In the genomic region with DNA sequence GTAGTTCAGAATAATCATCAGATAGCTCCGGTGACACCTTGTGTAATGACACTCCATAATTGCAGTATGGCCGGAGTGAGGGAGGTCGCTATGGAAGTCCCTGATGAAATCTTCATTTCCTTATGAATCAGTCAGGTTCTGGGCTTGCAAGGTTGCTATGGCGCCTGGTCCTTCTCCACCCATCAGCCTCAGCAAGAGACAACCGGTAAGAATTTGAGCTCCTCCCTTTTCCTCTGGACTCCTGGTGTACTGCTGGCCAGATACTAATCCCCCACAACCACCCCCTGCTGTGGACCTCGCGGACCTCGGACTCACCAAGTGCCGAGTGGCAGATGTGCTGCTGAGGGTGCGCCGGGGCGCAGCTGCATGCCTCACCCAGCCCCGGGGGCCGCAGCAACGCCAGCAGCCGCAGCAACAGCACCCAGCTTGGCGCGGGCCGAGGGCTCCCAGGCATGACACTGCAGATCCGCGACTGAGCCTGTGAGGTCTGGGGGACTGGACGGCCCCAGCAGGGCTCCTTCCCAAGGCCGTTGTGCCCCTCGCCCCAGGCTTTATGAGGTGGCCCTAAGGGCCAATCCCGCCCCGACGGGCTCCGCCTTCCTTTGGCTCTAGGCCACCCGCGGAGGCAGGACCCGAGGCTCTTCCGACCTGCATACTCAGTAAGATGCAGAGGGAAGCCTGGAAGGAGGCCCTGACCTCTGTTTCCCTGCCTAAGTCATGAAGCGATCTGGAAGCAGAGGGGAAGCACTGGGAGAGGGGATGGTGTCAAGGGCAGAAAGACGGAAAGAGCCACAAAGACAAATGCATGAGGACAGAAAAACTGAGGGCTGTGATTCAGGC, we compare ENCODE assay signal across 9 cellular contexts. TPM values are rescaled to one million over a fixed set of nuclear protein-coding genes. Genes with fewer than 3 reads are reported as not detected.
DNase-seq lines count a peak whose midpoint lies in the region; ATAC-seq and TF ChIP-seq lines count a peak whose summit lies in the region.
"Had no signal": no experiment of that assay in that cellular context is flagged by ENCODE, and none has a peak within 500 bp of the region (broad histone marks: within the 10 kb centered on the region; RNA-seq: fewer than 3 reads in every experiment).

A gene (minus strand): TSS at position 526 of the 840 bp plus-strand sequence. CDS start 72 bp downstream, at position 454.

- H3K27ac Mint-ChIP-seq in activated CD8-positive, alpha-beta T cell treated with anti-CD3 and anti-CD28 coated beads for 36 hours: no peak within 1 kb of the TSS
- H3K27ac Mint-ChIP-seq in activated CD8-positive, alpha-beta T cell treated with anti-CD3 and anti-CD28 coated beads, Interleukin-2, amount 10 ng/mL, durations not matched to agents 7 days and 5 days: no peak within 1 kb of the TSS
- H3K27ac Mint-ChIP-seq in type B pancreatic cell: peak within 1 kb of the TSS; percentile 42

- intact Hi-C loops in activated CD8-positive, alpha-beta T cell treated with anti-CD3 and anti-CD28 coated beads for 36 hours (cut with micrococcal nuclease): no loop called here
- intact Hi-C loops in dorsolateral prefrontal cortex (cut with DNase I): no loop called here
- intact Hi-C loops in lower lobe of right lung (cut with DNase I): no loop called here
- intact Hi-C loops in OCI-LY7 (cut with micrococcal nuclease; ENCODE audit: unreplicated experiment): no loop called here

- H3K36me3 ChIP-seq in lower lobe of right lung: no peaks in the 10 kb centered on the region
- no peaks in the 10 kb centered on the region for H3K36me3 ChIP-seq in OCI-LY7 (ENCODE audit: insufficient read depth, low read length)

- H3K4me3 Mint-ChIP-seq in activated CD8-positive, alpha-beta T cell treated with anti-CD3 and anti-CD28 coated beads for 36 hours: peak within 1 kb of the TSS; percentile 1
- H3K4me3 Mint-ChIP-seq in activated CD8-positive, alpha-beta T cell treated with anti-CD3 and anti-CD28 coated beads, Interleukin-2, amount 10 ng/mL, durations not matched to agents 7 days and 5 days: no peak within 1 kb of the TSS
- peak within 1 kb of the TSS; percentile 76 for H3K4me3 Mint-ChIP-seq in type B pancreatic cell

- no peaks in the 10 kb centered on the region for H3K9me3 ChIP-seq in lower lobe of right lung
- H3K9me3 ChIP-seq in OCI-LY7 (ENCODE audit: low read length): no peaks in the 10 kb centered on the region

- H3K4me2 ChIP-seq in OCI-LY7 (ENCODE audit: low read length): no peak within 1 kb of the TSS

- no TSS peak for BruUV-seq in OCI-LY7 (replicated peaks; lab: Mats Ljungman, UMichigan)

- CTCF ChIA-PET in activated CD8-positive, alpha-beta T cell treated with anti-CD3 and anti-CD28 coated beads for 36 hours (lab: Charles Lee): interaction anchor here (1.0 kb wide), 1 partner anchor 18 kb away, joined by 5 read pairs; no protein-coding TSS in a partner anchor
- CTCF ChIA-PET in activated CD8-positive, alpha-beta T cell treated with anti-CD3 and anti-CD28 coated beads, Interleukin-2, amount 10 ng/mL, durations not matched to agents 7 days and 5 days (lab: Charles Lee): interaction anchor here (1.8 kb wide), 1 partner anchor 321 kb away, joined by 4 read pairs; no protein-coding TSS in a partner anchor
- CTCF ChIA-PET in OCI-LY7 (lab: Charles Lee; ENCODE audit: unreplicated experiment): no interaction called here

- H3K27me3 ChIP-seq in dorsolateral prefrontal cortex (no peaks in the 10 kb centered on the region), lower lobe of right lung (ENCODE audit: low read depth) (peaks cover 13% of the 10 kb centered on the region)

- no peaks in the 10 kb centered on the region for H3K79me2 ChIP-seq in OCI-LY7 (ENCODE audit: insufficient read depth, low read depth, low read length)

- H3K27me3 Mint-ChIP-seq in activated CD8-positive, alpha-beta T cell treated with anti-CD3 and anti-CD28 coated beads for 36 hours: peaks cover 18% of the 10 kb centered on the region
- peaks cover 17% of the 10 kb centered on the region for H3K27me3 Mint-ChIP-seq in activated CD8-positive, alpha-beta T cell treated with anti-CD3 and anti-CD28 coated beads, Interleukin-2, amount 10 ng/mL, durations not matched to agents 7 days and 5 days (ENCODE audit: low read depth)
- H3K27me3 Mint-ChIP-seq in type B pancreatic cell: peaks cover 33% of the 10 kb centered on the region

- DNase-seq in activated CD8-positive, alpha-beta T cell treated with anti-CD3 and anti-CD28 coated beads for 36 hours: no peak
- DNase-seq in activated CD8-positive, alpha-beta T cell treated with anti-CD3 and anti-CD28 coated beads, Interleukin-2, amount 10 ng/mL, durations not matched to agents 7 days and 5 days: no peak
- DNase-seq in dorsolateral prefrontal cortex: no peak
- peak; percentile 46 for DNase-seq in lower lobe of right lung
- peak; percentile 71 for DNase-seq in type B pancreatic cell (ENCODE audit: extremely low spot score, unreplicated experiment)
- DNase-seq in OCI-LY7 (ENCODE audit: low spot score): no peak
- DNase-seq in 8988T: no peak
- DNase-seq: MM.1S had no signal

- no peaks in the 10 kb centered on the region for H4K20me1 ChIP-seq in OCI-LY7 (ENCODE audit: insufficient read depth, low read length)

- peaks cover 16% of the 10 kb centered on the region for H3K4me1 Mint-ChIP-seq in activated CD8-positive, alpha-beta T cell treated with anti-CD3 and anti-CD28 coated beads for 36 hours (ENCODE audit: low read depth)
- no peaks in the 10 kb centered on the region for H3K4me1 Mint-ChIP-seq in activated CD8-positive, alpha-beta T cell treated with anti-CD3 and anti-CD28 coated beads, Interleukin-2, amount 10 ng/mL, durations not matched to agents 7 days and 5 days (ENCODE audit: low read depth)
- peaks cover 14% of the 10 kb centered on the region for H3K4me1 Mint-ChIP-seq in type B pancreatic cell (ENCODE audit: unreplicated experiment)

- H3K36me3 Mint-ChIP-seq in activated CD8-positive, alpha-beta T cell treated with anti-CD3 and anti-CD28 coated beads for 36 hours (ENCODE audit: low read depth): no peaks in the 10 kb centered on the region
- no peaks in the 10 kb centered on the region for H3K36me3 Mint-ChIP-seq in activated CD8-positive, alpha-beta T cell treated with anti-CD3 and anti-CD28 coated beads, Interleukin-2, amount 10 ng/mL, durations not matched to agents 7 days and 5 days (ENCODE audit: low read depth)
- H3K36me3 Mint-ChIP-seq in type B pancreatic cell: no peaks in the 10 kb centered on the region

- no peaks in the 10 kb centered on the region for H3K9me3 Mint-ChIP-seq in activated CD8-positive, alpha-beta T cell treated with anti-CD3 and anti-CD28 coated beads for 36 hours
- H3K9me3 Mint-ChIP-seq in activated CD8-positive, alpha-beta T cell treated with anti-CD3 and anti-CD28 coated beads, Interleukin-2, amount 10 ng/mL, durations not matched to agents 7 days and 5 days (ENCODE audit: insufficient read depth): no peaks in the 10 kb centered on the region
- no peaks in the 10 kb centered on the region for H3K9me3 Mint-ChIP-seq in type B pancreatic cell

- TF ChIP-seq CTCF in activated CD8-positive, alpha-beta T cell treated with anti-CD3 and anti-CD28 coated beads for 36 hours (IDR thresholded peaks at IDR 0.05): no peak
- TF ChIP-seq CTCF in dorsolateral prefrontal cortex (IDR thresholded peaks at IDR 0.05 in 54 of 56, conservative IDR thresholded peaks at IDR 0.05 in 2 of 56; ENCODE audit: low read depth in 1 of 56, partially characterized antibody in 56 of 56) (no peak), lower lobe of right lung (IDR thresholded peaks at IDR 0.05) (no peak), type B pancreatic cell (conservative IDR thresholded peaks at IDR 0.05) (no peak), OCI-LY7 (conservative IDR thresholded peaks at IDR 0.05; ENCODE audit: low read length) (no peak)

- H3K9me2 ChIP-seq in OCI-LY7 (ENCODE audit: insufficient read depth, low read length): no peaks in the 10 kb centered on the region

- H3K4me1 ChIP-seq in lower lobe of right lung (no peaks in the 10 kb centered on the region), OCI-LY7 (ENCODE audit: insufficient read depth, low read length, poor library complexity, severe bottlenecking) (no peaks in the 10 kb centered on the region)

- H3K27ac ChIP-seq in dorsolateral prefrontal cortex: peak within 1 kb of the TSS in 43 of 59 donors; percentile 17 to 85 (median 53)
- no peak within 1 kb of the TSS for H3K27ac ChIP-seq in lower lobe of right lung
- H3K27ac ChIP-seq in OCI-LY7 (ENCODE audit: low read depth, low read length, poor library complexity, severe bottlenecking): no peak within 1 kb of the TSS

- POLR2A ChIA-PET in activated CD8-positive, alpha-beta T cell treated with anti-CD3 and anti-CD28 coated beads for 36 hours (lab: Charles Lee): interaction anchor here (0.5 to 0.8 kb wide), 2 partner anchors 91 to 107 kb away, joined by 3 read pairs; no protein-coding TSS in a partner anchor
- POLR2A ChIA-PET in activated CD8-positive, alpha-beta T cell treated with anti-CD3 and anti-CD28 coated beads, Interleukin-2, amount 10 ng/mL, durations not matched to agents 7 days and 5 days (lab: Charles Lee): no interaction called here
- POLR2A ChIA-PET in OCI-LY7 (lab: Charles Lee): no interaction called here

- no peak for ATAC-seq in activated CD8-positive, alpha-beta T cell treated with anti-CD3 and anti-CD28 coated beads for 36 hours
- ATAC-seq in activated CD8-positive, alpha-beta T cell treated with anti-CD3 and anti-CD28 coated beads, Interleukin-2, amount 10 ng/mL, durations not matched to agents 7 days and 5 days: no peak
- ATAC-seq in lower lobe of right lung (peak; percentile 58 to 64), HG03432 (IDR thresholded peaks at IDR 0.05; ENCODE audit: unreplicated experiment) (no peak)

- H2AFZ ChIP-seq in OCI-LY7 (ENCODE audit: low read length): no peak within 1 kb of the TSS

- H3K4me3 ChIP-seq in dorsolateral prefrontal cortex (peak within 1 kb of the TSS in 58 of 59 donors; percentile 11 to 70 (median 48)), lower lobe of right lung (peak within 1 kb of the TSS; percentile 53), OCI-LY7 (ENCODE audit: low read depth, low read length, poor library complexity, severe bottlenecking) (no peak within 1 kb of the TSS)

RNA-seq across cellular contexts. Expression of the gene that starts here (rescaled TPM):
- not detected for total RNA-seq in activated CD8-positive, alpha-beta T cell treated with anti-CD3 and anti-CD28 coated beads for 36 hours
- total RNA-seq in activated CD8-positive, alpha-beta T cell treated with anti-CD3 and anti-CD28 coated beads, Interleukin-2, amount 10 ng/mL, durations not matched to agents 7 days and 5 days: not detected
- 10 to 100 TPM in 2 of 120 experiments, 1 to 10 TPM in 116, under 1 TPM in 2; 0.64 to 11.3 (median 3.6) TPM for total RNA-seq in dorsolateral prefrontal cortex
- 5.2 TPM for total RNA-seq in lower lobe of right lung
- total RNA-seq in type B pancreatic cell (ENCODE audit: low replicate concordance): 0.43 and 0.48 TPM in 2 replicates
- not detected in 2 replicates for total RNA-seq in OCI-LY7 (2014; rRNA removed; shearing (Covaris generic))
- total RNA-seq in OCI-LY7 (2022): not detected in 2 replicates

Comparison
In these comparisons a context has a peak if more than half of its experiments do, and no peak if none do; other contexts are left out.
1. Peak in DNase-seq in type B pancreatic cell; RNA of the gene not detected or under 1 TPM.
2. ATAC-seq: peak in lower lobe of right lung (2 of 2); none in activated CD8-positive, alpha-beta T cell treated with anti-CD3 and anti-CD28 coated beads for 36 hours (single experiment), activated CD8-positive, alpha-beta T cell treated with anti-CD3 and anti-CD28 coated beads, Interleukin-2, amount 10 ng/mL, durations not matched to agents 7 days and 5 days (single experiment) and HG03432 (single experiment).
3. H3K27ac ChIP-seq: peak in dorsolateral prefrontal cortex (43 of 59); none in lower lobe of right lung (single experiment) and OCI-LY7 (single experiment).